In the genomic region with DNA sequence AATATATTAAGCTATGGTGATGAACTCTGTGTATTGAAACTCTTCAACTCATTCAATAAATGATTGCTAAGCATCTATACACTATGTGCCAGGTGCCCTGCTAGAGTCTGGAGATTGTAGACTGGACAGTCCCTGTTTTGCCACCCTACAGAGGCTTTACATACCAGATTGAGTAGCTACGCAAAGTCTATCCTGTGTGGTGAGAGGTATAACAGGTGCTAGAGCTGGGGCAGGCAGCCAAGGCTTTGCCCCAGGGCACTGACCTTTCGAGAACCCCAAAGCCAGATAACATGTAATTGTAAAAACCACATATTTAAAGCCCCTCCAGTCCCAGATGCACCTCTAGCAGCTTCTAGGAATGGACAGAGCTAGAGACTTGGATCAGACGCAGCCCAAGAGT, we compare ENCODE assay signal across 12 cellular contexts.
"Had no signal": no experiment of that assay in that cellular context is flagged by ENCODE, and none has a peak within 500 bp of the region (broad histone marks: within the 10 kb centered on the region; RNA-seq: fewer than 3 reads in every experiment).

No MANE protein-coding gene starts in this region.

- H3K27ac ChIP-seq: gastrocnemius medialis, heart right ventricle, testis had no signal

- DNase-seq: activated CD4-positive, alpha-beta T cell treated with anti-CD3 and anti-CD28 coated beads, Interleukin-2, amount 50 U/mL, for 4 hours; activated gamma-delta T cell; activated T-cell treated with anti-CD3 and anti-CD28 coated beads, Interleukin-2, amount 50 U/mL, for 72 hours; effector CD8-positive, alpha-beta T cell; gastrocnemius medialis; heart right ventricle; left ventricle myocardium superior; mucosa of descending colon; naive B cell; right cardiac atrium; testis had no signal

- H3K36me3 ChIP-seq: gastrocnemius medialis, heart right ventricle had no signal

- H3K4me1 ChIP-seq: gastrocnemius medialis, testis had no signal

- H3K27me3 ChIP-seq: gastrocnemius medialis, heart right ventricle, testis had no signal

- ATAC-seq: activated T-cell treated with anti-CD3 and anti-CD28 coated beads, Interleukin-2, amount 50 U/mL, for 72 hours; esophagus mucosa; gastrocnemius medialis; heart right ventricle; left ventricle myocardium superior; mucosa of descending colon; right cardiac atrium had no signal

- H3K4me3 ChIP-seq: gastrocnemius medialis, heart right ventricle, mucosa of descending colon, testis had no signal

- H3K9me3 ChIP-seq: gastrocnemius medialis, mucosa of descending colon, testis had no signal
